In genomic region chr3:43156812-43157455, GRCh38 we compare ENCODE assay signal across 25 cellular contexts.
"Had no signal": no experiment of that assay in that cellular context is flagged by ENCODE, and none has a peak within 500 bp of the region (broad histone marks: within the 10 kb centered on the region; RNA-seq: fewer than 3 reads in every experiment).

No MANE protein-coding gene starts in this region.

- ATAC-seq: effector memory CD8-positive, alpha-beta T cell; gastrocnemius medialis; heart left ventricle; left cardiac atrium; left lung; naive thymus-derived CD4-positive, alpha-beta T cell; right lobe of liver; stimulated activated naive B cell treated with anti-CD40 and anti-IgM and Interleukin-4, amounts not matched to agents 10 μg/mL and 1 μg/mL and 100 μg/mL, for 72 hours had no signal

- H3K27me3 ChIP-seq: gastrocnemius medialis, heart left ventricle, neural progenitor cell, right lobe of liver, vagina had no signal

- H3K4me1 ChIP-seq: parathyroid adenoma had no signal

- FAIRE-seq: islet of Langerhans, small intestine had no signal

- H3K9me3 Mint-ChIP-seq: effector memory CD8-positive, alpha-beta T cell; naive thymus-derived CD4-positive, alpha-beta T cell; neural progenitor cell; stimulated activated naive B cell treated with anti-CD40 and anti-IgM and Interleukin-4, amounts not matched to agents 10 μg/mL and 1 μg/mL and 100 μg/mL, for 72 hours; stimulated activated naive CD8-positive, alpha-beta T cell treated with anti-CD3 and anti-CD28 coated beads, Interleukin-15, Interleukin-2, amounts not matched to agents 100 ng/mL and 50 ng/mL, for 24 hours had no signal

- H3K9me3 ChIP-seq: gastrocnemius medialis, heart left ventricle, left lung, right lobe of liver, thoracic aorta, transverse colon, vagina had no signal

- H3K36me3 ChIP-seq: gastrocnemius medialis, heart left ventricle, left lung, neural progenitor cell, right lobe of liver, thoracic aorta, transverse colon, vagina had no signal

- H3K79me2 ChIP-seq: hepatocyte, parathyroid adenoma had no signal

- H3K4me2 ChIP-seq: hepatocyte, neural progenitor cell had no signal

- H3K4me1 Mint-ChIP-seq: stimulated activated naive B cell treated with anti-CD40 and anti-IgM and Interleukin-4, amounts not matched to agents 10 μg/mL and 1 μg/mL and 100 μg/mL, for 72 hours had no signal

- DNase-seq: cortex of kidney; effector memory CD8-positive, alpha-beta T cell; foreskin fibroblast; gastrocnemius medialis; heart left ventricle; left cardiac atrium; left lung; mesenchymal stem cell; midbrain; naive thymus-derived CD4-positive, alpha-beta T cell; right lobe of liver; small intestine; stimulated activated CD4-positive, alpha-beta T cell treated with anti-CD3 and anti-CD28 coated beads, Interleukin-15, amount 100 ng/mL, for 24 hours; stimulated activated CD4-positive, alpha-beta T cell treated with anti-CD3 and anti-CD28 coated beads, Interleukin-2, amount 100 ng/mL, for 48 hours; stimulated activated naive B cell treated with anti-CD40 and anti-IgM and Interleukin-4, amounts not matched to agents 10 μg/mL and 1 μg/mL and 100 μg/mL, for 72 hours; transverse colon had no signal

- H3K27ac ChIP-seq: gastrocnemius medialis, heart left ventricle, hepatocyte, left lung, neural progenitor cell, parathyroid adenoma, right lobe of liver, thoracic aorta, transverse colon, vagina had no signal

- H2AFZ ChIP-seq: hepatocyte, neural progenitor cell had no signal

- H3K4me3 ChIP-seq: gastrocnemius medialis, heart left ventricle, hepatocyte, left lung, neural progenitor cell, right lobe of liver, thoracic aorta, transverse colon, vagina had no signal

- H3K9ac ChIP-seq: neural progenitor cell, parathyroid adenoma had no signal

- H3K27ac Mint-ChIP-seq: nephron; neural progenitor cell; progenitor cell of endocrine pancreas; stimulated activated naive B cell treated with anti-CD40 and anti-IgM and Interleukin-4, amounts not matched to agents 10 μg/mL and 1 μg/mL and 100 μg/mL, for 72 hours; stimulated activated naive CD8-positive, alpha-beta T cell treated with anti-CD3 and anti-CD28 coated beads, Interleukin-15, Interleukin-2, amounts not matched to agents 100 ng/mL and 50 ng/mL, for 24 hours had no signal

- H3K36me3 Mint-ChIP-seq: naive thymus-derived CD4-positive, alpha-beta T cell; neural progenitor cell; stimulated activated naive B cell treated with anti-CD40 and anti-IgM and Interleukin-4, amounts not matched to agents 10 μg/mL and 1 μg/mL and 100 μg/mL, for 72 hours had no signal

- H3K27me3 Mint-ChIP-seq: stimulated activated naive CD8-positive, alpha-beta T cell treated with anti-CD3 and anti-CD28 coated beads, Interleukin-15, Interleukin-2, amounts not matched to agents 100 ng/mL and 50 ng/mL, for 24 hours had no signal

- H3K4me3 Mint-ChIP-seq: effector memory CD8-positive, alpha-beta T cell; naive thymus-derived CD4-positive, alpha-beta T cell; nephron; neural progenitor cell; stimulated activated naive B cell treated with anti-CD40 and anti-IgM and Interleukin-4, amounts not matched to agents 10 μg/mL and 1 μg/mL and 100 μg/mL, for 72 hours; stimulated activated naive CD8-positive, alpha-beta T cell treated with anti-CD3 and anti-CD28 coated beads, Interleukin-15, Interleukin-2, amounts not matched to agents 100 ng/mL and 50 ng/mL, for 24 hours had no signal
